25 cellular contexts compared by ENCODE assay signal in genomic region chrX:135425566-135425965, GRCh38. TPM values are rescaled to one million over a fixed set of nuclear protein-coding genes. Genes with fewer than 3 reads are reported as not detected.
DNase-seq lines count a peak whose midpoint lies in the region; ATAC-seq, FAIRE-seq and TF ChIP-seq lines count a peak whose summit lies in the region.
"Had no signal": no experiment of that assay in that cellular context is flagged by ENCODE, and none has a peak within 500 bp of the region (broad histone marks: within the 10 kb centered on the region; RNA-seq: fewer than 3 reads in every experiment).

No MANE protein-coding gene starts in this region.

- H3K27me3 ChIP-seq in right cardiac atrium (ENCODE audit: control insufficient read depth, insufficient read depth) (no peaks in the 10 kb centered on the region), right atrium auricular region (no peaks in the 10 kb centered on the region)

- no peaks in the 10 kb centered on the region for H3K36me3 ChIP-seq in right atrium auricular region
- H3K36me3 ChIP-seq: HAP-1 had no signal

- DNase-seq in right cardiac atrium, result peak in 2 of 3 donors; percentile 15 to 49
- no peak for DNase-seq in right atrium auricular region (ENCODE audit: low spot score)
- DNase-seq in choroid plexus epithelial cell (ENCODE audit: low read depth), result peak; percentile 18
- DNase-seq in kidney tubule cell (ENCODE audit: low spot score), result peak; percentile 7
- no peak for DNase-seq in frontal cortex (ENCODE audit: low spot score in 2 of 2)
- DNase-seq: AML-193, DMS53, EL, GF-D8, NCI-H1105, NCI-H146, NCI-H2029 treated with DMSO at 0.1 percent for 48 hours, NCI-H226, NCI-H510A treated with DMSO at 0.1 percent for 48 hours, NCI-H748 treated with DMSO at 0.1 percent for 48 hours, PC-9, RPMI8226, SHP77 had no signal

- WGBS in right cardiac atrium, result 38% methylated on average over 7 of the region's 7 CpGs

- no peak overlapping the region for H3K27ac ChIP-seq in right cardiac atrium (ENCODE audit: low read length)
- no peak overlapping the region for H3K27ac ChIP-seq in right atrium auricular region
- H3K27ac ChIP-seq: 22Rv1, PC-9 had no signal

- no peak for ATAC-seq in right cardiac atrium
- no peak for ATAC-seq in GM21423 (IDR thresholded peaks at IDR 0.05; ENCODE audit: unreplicated experiment)
- ATAC-seq in HG02884 (IDR thresholded peaks at IDR 0.05; ENCODE audit: unreplicated experiment), result no peak
- no peak for ATAC-seq in HG02571 (IDR thresholded peaks at IDR 0.05; ENCODE audit: unreplicated experiment)

- no peak overlapping the region for H3K4me3 ChIP-seq in right cardiac atrium (ENCODE audit: low read length)
- no peak overlapping the region for H3K4me3 ChIP-seq in right atrium auricular region
- H3K4me3 ChIP-seq in choroid plexus epithelial cell (ENCODE audit: low read depth, low read length), result no peak overlapping the region
- H3K4me3 ChIP-seq: HAP-1, PC-9 had no signal

- TF ChIP-seq CTCF in right atrium auricular region (IDR thresholded peaks at IDR 0.05), result no peak
- no peak for TF ChIP-seq CTCF in choroid plexus epithelial cell (conservative IDR thresholded peaks at IDR 0.05; ENCODE audit: low read depth, low read length)

- H3K4me1 ChIP-seq in right cardiac atrium (ENCODE audit: control insufficient read depth, insufficient read depth, low read length), result no peaks in the 10 kb centered on the region
- H3K4me1 ChIP-seq in right atrium auricular region, result no peaks in the 10 kb centered on the region

- FAIRE-seq in frontal cortex (lab: Jason Lieb, UNC), result no peak
- FAIRE-seq: D721Med had no signal

- H3K9me3 ChIP-seq in right cardiac atrium (ENCODE audit: control insufficient read depth, low read length), result no peaks in the 10 kb centered on the region
- H3K9me3 ChIP-seq in right atrium auricular region, result no peaks in the 10 kb centered on the region
- H3K9me3 ChIP-seq: HAP-1 had no signal

- intact Hi-C loops in right cardiac atrium (cut with DNase I), result no loop called here

RNA-seq across cellular contexts. Expression of gene SMIM10L2A, which starts 3.8 kb away (rescaled TPM):
- total RNA-seq in right cardiac atrium, result 1 to 10 TPM; 3.8 to 6.3 (median 5.3) TPM
- 5.1 TPM for polyA plus RNA-seq in right cardiac atrium
- total RNA-seq in right atrium auricular region, result 1 to 10 TPM; 2.7 to 6.3 TPM
- 9.0 TPM for total RNA-seq in frontal cortex
- total RNA-seq: PC-9 had no signal
- polyA plus RNA-seq: CD14-positive monocyte had no signal

Comparison
In these comparisons a context has a peak if more than half of its experiments do, and no peak if none do; other contexts are left out.
1. DNase-seq: peak in right cardiac atrium (2 of 3), choroid plexus epithelial cell (single experiment) and kidney tubule cell (single experiment); none in right atrium auricular region (single experiment) and frontal cortex (0 of 2).